ENCODE assay signal across 8 cellular contexts in genomic region chr12:69070319-69071090, GRCh38.
A peak's percentile ranks its signal among the peaks of the same experiment; 100 is the strongest.
DNase-seq lines count a peak whose midpoint lies in the region; ATAC-seq and TF ChIP-seq lines count a peak whose summit lies in the region.

No MANE protein-coding gene starts in this region.

- H3K4me3 ChIP-seq in cardiac muscle cell (no peak overlapping the region), psoas muscle (no peak overlapping the region)

- TF ChIP-seq CTCF in cardiac muscle cell (IDR thresholded peaks at IDR 0.05; ENCODE audit: low read depth, low read length) = peak; percentile 95
- TF ChIP-seq CTCF in psoas muscle (IDR thresholded peaks at IDR 0.05) = peak; percentile 78

- no peaks in the 10 kb centered on the region for H3K27me3 ChIP-seq in cardiac muscle cell
- H3K27me3 ChIP-seq in psoas muscle (ENCODE audit: insufficient read depth in 3 of 3, low read length in 2 of 3) = no peaks in the 10 kb centered on the region

- intact Hi-C loops in psoas muscle (cut with DNase I) = loop anchor here (2.0 to 10.0 kb wide), 2 partner anchors 204 to 206 kb away; no protein-coding TSS in a partner anchor

- H3K36me3 ChIP-seq in cardiac muscle cell (no peaks in the 10 kb centered on the region), psoas muscle (ENCODE audit: insufficient read depth in 1 of 2, low read depth in 1 of 2) (no peaks in the 10 kb centered on the region)

- DNase-seq in EH (ENCODE audit: low read depth) (peak; percentile 74), LoVo (ENCODE audit: low spot score) (peak; percentile 82), SK-N-DZ (ENCODE audit: low spot score) (peak; percentile 32), cardiac muscle cell (ENCODE audit: low read depth in 1 of 2, low spot score in 1 of 2) (peak; percentile 81), psoas muscle (no peak)
- DNase-seq in activated naive CD4-positive, alpha-beta T cell treated with anti-CD3 and anti-CD28 coated beads, Interleukin-2, amount 50 U/mL, for 16 hours = peak; percentile 64

- H3K27ac ChIP-seq in cardiac muscle cell (no peak overlapping the region), psoas muscle (no peak overlapping the region)

- ATAC-seq in GM21825 (IDR thresholded peaks at IDR 0.05; ENCODE audit: unreplicated experiment) (peak; percentile 69), psoas muscle (peak; percentile 42 to 74 (median 61)), HG02588 (IDR thresholded peaks at IDR 0.05; ENCODE audit: unreplicated experiment) (no peak)

- H3K9me3 ChIP-seq in cardiac muscle cell (ENCODE audit: low read depth) (no peaks in the 10 kb centered on the region), psoas muscle (no peaks in the 10 kb centered on the region)

- H3K4me1 ChIP-seq in cardiac muscle cell (ENCODE audit: low read depth) = peaks cover 13% of the 10 kb centered on the region
- no peaks in the 10 kb centered on the region for H3K4me1 ChIP-seq in psoas muscle

- 31 to 47% (median 39%) methylated on average over 6 of the region's 6 CpGs for WGBS in psoas muscle, 3 donors

Comparison
In these comparisons a context has a peak if more than half of its experiments do, and no peak if none do; other contexts are left out.
1. DNase-seq: peak in EH (single experiment), LoVo (single experiment), SK-N-DZ (single experiment), activated naive CD4-positive, alpha-beta T cell treated with anti-CD3 and anti-CD28 coated beads, Interleukin-2, amount 50 U/mL, for 16 hours (single experiment) and cardiac muscle cell (2 of 2); none in psoas muscle (0 of 2).